Comparison of ENCODE assay signal across 26 cellular contexts in the genomic region with DNA sequence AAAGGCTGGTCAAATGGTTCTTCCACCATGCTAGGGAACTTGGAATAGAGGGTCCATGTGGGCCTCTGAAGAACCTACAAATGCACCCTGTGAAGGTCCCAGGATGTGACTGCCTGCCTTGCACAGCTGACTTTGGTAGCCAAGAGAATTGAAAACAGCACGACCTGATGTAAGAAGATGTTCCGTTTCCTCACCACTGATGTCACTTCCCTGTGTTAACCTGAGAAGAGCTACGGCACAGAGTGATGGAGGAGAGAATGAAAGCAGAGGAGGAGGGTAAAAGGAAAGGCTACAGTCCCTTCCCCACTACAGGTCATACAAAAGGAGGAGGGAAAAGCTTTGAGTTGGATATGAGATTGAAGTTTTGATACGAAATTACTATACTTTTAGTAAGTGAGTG.
"Had no signal": no experiment of that assay in that cellular context is flagged by ENCODE, and none has a peak within 500 bp of the region (broad histone marks: within the 10 kb centered on the region; RNA-seq: fewer than 3 reads in every experiment).

No MANE protein-coding gene starts in this region.

- H3K36me3 Mint-ChIP-seq: mesothelial cell of epicardium, naive B cell had no signal

- H3K36me3 ChIP-seq: colonic mucosa, gastroesophageal sphincter, heart left ventricle, left lung, lower lobe of right lung had no signal

- H3K4me1 Mint-ChIP-seq: endodermal cell, mesothelial cell of epicardium, naive B cell had no signal

- H3K79me2 ChIP-seq: hepatocyte had no signal

- H2AFZ ChIP-seq: hepatocyte had no signal

- H3K4me3 ChIP-seq: colonic mucosa, gastroesophageal sphincter, heart left ventricle, hepatocyte, left lung, lower lobe of right lung, mucosa of descending colon had no signal

- H3K27me3 Mint-ChIP-seq: dendritic cell treated with granulocyte-macrophage colony-stimulating factor and Interleukin-4, amounts not matched to agents 40 ng/mL and 50 ng/mL, for 4 days had no signal

- FAIRE-seq: endometrium, frontal cortex, islet of Langerhans, keratinocyte had no signal

- DNase-seq: colonic mucosa; cortex of kidney; effector CD8-positive, alpha-beta T cell; effector memory CD8-positive, alpha-beta T cell; endodermal cell; erythroblast; foreskin keratinocyte; heart left ventricle; hypothalamus; left cardiac atrium; left lung; left ventricle myocardium superior; lower lobe of right lung; mesenchymal stem cell; mucosa of descending colon; naive B cell had no signal

- H3K4me1 ChIP-seq: colonic mucosa, foreskin keratinocyte, gastroesophageal sphincter, left lung, lower lobe of right lung had no signal

- ATAC-seq: effector memory CD8-positive, alpha-beta T cell; esophagus mucosa; foreskin keratinocyte; gastroesophageal sphincter; heart left ventricle; left cardiac atrium; left lung; left ventricle myocardium superior; lower lobe of right lung; mucosa of descending colon had no signal

- H3K9me3 ChIP-seq: colonic mucosa, left lung, lower lobe of right lung had no signal

- H3K27me3 ChIP-seq: colonic mucosa, foreskin keratinocyte, gastroesophageal sphincter, heart left ventricle, hepatocyte, left lung had no signal

- H3K4me2 ChIP-seq: hepatocyte had no signal

- H3K27ac ChIP-seq: colonic mucosa, epithelial cell of prostate, foreskin keratinocyte, gastroesophageal sphincter, heart left ventricle, hepatocyte, left lung, lower lobe of right lung had no signal

- H3K27ac Mint-ChIP-seq: dendritic cell treated with granulocyte-macrophage colony-stimulating factor and Interleukin-4, amounts not matched to agents 40 ng/mL and 50 ng/mL, for 4 days; effector memory CD8-positive, alpha-beta T cell; endodermal cell; mesothelial cell of epicardium had no signal

- H3K4me3 Mint-ChIP-seq: dendritic cell treated with granulocyte-macrophage colony-stimulating factor and Interleukin-4, amounts not matched to agents 40 ng/mL and 50 ng/mL, for 4 days; effector memory CD8-positive, alpha-beta T cell; endodermal cell; mesothelial cell of epicardium; naive B cell had no signal
